8 cellular contexts compared by ENCODE assay signal in the genomic region with DNA sequence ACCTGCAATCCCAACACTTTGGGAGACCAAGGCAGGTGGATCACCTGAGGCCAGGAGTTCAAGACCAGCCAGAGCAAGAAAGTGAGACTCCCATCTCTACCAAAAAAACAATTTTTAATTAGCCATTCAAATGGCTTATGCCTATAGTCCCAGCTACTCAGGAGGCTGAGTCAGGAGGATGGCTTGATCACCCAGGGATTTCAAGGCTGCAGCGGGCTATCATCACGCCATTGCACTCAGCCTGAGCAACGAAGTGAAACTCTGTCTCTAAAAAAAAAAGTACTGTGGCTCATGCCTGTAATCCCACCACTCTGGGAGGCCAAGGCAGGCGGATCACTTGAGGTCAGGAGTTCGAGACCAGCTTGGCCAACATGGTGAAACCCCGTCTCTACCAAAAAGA. TPM values are rescaled to one million over a fixed set of nuclear protein-coding genes. Genes with fewer than 3 reads are reported as not detected.
A peak's percentile ranks its signal among the peaks of the same experiment; 100 is the strongest.
DNase-seq lines count a peak whose midpoint lies in the region; ATAC-seq and TF ChIP-seq lines count a peak whose summit lies in the region.
"Not testable (repeated sequence)": the region's sequence is repeated elsewhere in the genome, so short reads cannot be mapped to it uniquely, and the experiment has no call there.
"Had no signal": no experiment of that assay in that cellular context is flagged by ENCODE, and none has a peak within 500 bp of the region (broad histone marks: within the 10 kb centered on the region; RNA-seq: fewer than 3 reads in every experiment).

No MANE protein-coding gene starts in this region.

- H3K27ac ChIP-seq in AG04450 (ENCODE audit: low read depth, low read length), result peak overlapping the region; percentile 66
- H3K27ac ChIP-seq in IMR-90 (ENCODE audit: insufficient read depth, low read length), result not testable (repeated sequence)
- H3K27ac ChIP-seq in epithelial cell of prostate, result peak overlapping the region; percentile 97
- peak overlapping the region; percentile 98 for H3K27ac ChIP-seq in osteoblast (ENCODE audit: low read depth, low read length)

- not testable (repeated sequence) for H4K5ac ChIP-seq in IMR-90 (ENCODE audit: low read depth, low read length)

- H2BK5ac ChIP-seq in IMR-90 (ENCODE audit: low read depth, low read length, poor library complexity, severe bottlenecking), result not testable (repeated sequence)

- ATAC-seq in IMR-90 (ENCODE audit: low read depth); T-helper 17 cell: not testable (repeated sequence)

- dilution Hi-C loops in IMR-90 (cut with HindIII; ENCODE audit: low sequenced_read_pairs, unreplicated experiment), result not testable (repeated sequence)

- not testable (repeated sequence) for H2AK9ac ChIP-seq in IMR-90 (replicated peaks; ENCODE audit: low read depth, low read length, poor library complexity)

- in situ Hi-C loops in IMR-90 (cut with MboI; ENCODE audit: low sequenced_read_pairs), result not testable (repeated sequence)

- not testable (repeated sequence) for H3K36me3 Mint-ChIP-seq in T-helper 17 cell (ENCODE audit: low read depth)
- peaks cover 38% of the 10 kb centered on the region for H3K36me3 Mint-ChIP-seq in activated naive CD4-positive, alpha-beta T cell treated with anti-CD3 and anti-CD28 coated beads, Interleukin-2, amount 10 ng/mL, durations not matched to agents 7 days and 5 days

- not testable (repeated sequence) for DNase-seq in AG04450 (ENCODE audit: low read depth, low spot score); IMR-90; T-helper 17 cell; activated naive CD4-positive, alpha-beta T cell treated with anti-CD3 and anti-CD28 coated beads, Interleukin-2, amount 10 ng/mL, durations not matched to agents 7 days and 5 days; epithelial cell of prostate (ENCODE audit: low read depth, low spot score); osteoblast (ENCODE audit: insufficient read length, low spot score, missing footprints)

- peak overlapping the region; percentile 53 for H3K4me3 Mint-ChIP-seq in T-helper 17 cell
- H3K4me3 Mint-ChIP-seq in activated naive CD4-positive, alpha-beta T cell treated with anti-CD3 and anti-CD28 coated beads, Interleukin-2, amount 10 ng/mL, durations not matched to agents 7 days and 5 days, result peak overlapping the region; percentile 89

- H3K56ac ChIP-seq in IMR-90 (ENCODE audit: extremely low read depth, insufficient read depth, low read length), result not testable (repeated sequence)

- H3K9ac ChIP-seq in IMR-90 (ENCODE audit: low read depth, low read length), result not testable (repeated sequence)

- H3K4me2 ChIP-seq in IMR-90 (ENCODE audit: low read depth, low read length), result not testable (repeated sequence)
- H3K4me2 ChIP-seq in osteoblast (ENCODE audit: insufficient read depth, low read length), result peak overlapping the region; percentile 42

- TF ChIP-seq RAD21 in IMR-90 (IDR thresholded peaks at IDR 0.05; ENCODE audit: low read length), result not testable (repeated sequence)

- peak overlapping the region; percentile 94 for H3K27ac Mint-ChIP-seq in T-helper 17 cell
- H3K27ac Mint-ChIP-seq in activated naive CD4-positive, alpha-beta T cell treated with anti-CD3 and anti-CD28 coated beads, Interleukin-2, amount 10 ng/mL, durations not matched to agents 7 days and 5 days, result peak overlapping the region; percentile 97

- CTCF ChIA-PET in AG04450 (lab: Charles Lee), result interaction anchor here (1.0 kb wide), 1 partner anchor 18 kb away, joined by 3 read pairs; no protein-coding TSS in a partner anchor
- CTCF ChIA-PET in IMR-90 (lab: Yijun Ruan, JAX), result not testable (repeated sequence)
- CTCF ChIA-PET in activated naive CD4-positive, alpha-beta T cell treated with anti-CD3 and anti-CD28 coated beads, Interleukin-2, amount 10 ng/mL, durations not matched to agents 7 days and 5 days (lab: Charles Lee), result interaction anchor here (1.0 to 1.4 kb wide), 2 partner anchors 15 to 18 kb away, joined by 3 to 4 read pairs; no protein-coding TSS in a partner anchor

- not testable (repeated sequence) for H3K4me3 ChIP-seq in AG04450 (ENCODE audit: low read depth, low read length); IMR-90 (ENCODE audit: insufficient read depth, low read depth, low read length); osteoblast (ENCODE audit: insufficient read depth, low read length)

- H3K36me3 ChIP-seq in IMR-90 (ENCODE audit: control insufficient read depth, insufficient read depth, low read length) (peaks cover 14% of the 10 kb centered on the region), osteoblast (ENCODE audit: insufficient read depth, low read length) (peaks cover 12% of the 10 kb centered on the region)

- H3K4ac ChIP-seq in IMR-90 (ENCODE audit: low read depth, low read length), result not testable (repeated sequence)

- not testable (repeated sequence) for H2AK5ac ChIP-seq in IMR-90 (ENCODE audit: low read depth, low read length)

- H3K14ac ChIP-seq in IMR-90 (replicated peaks; ENCODE audit: low read depth, low read length), result not testable (repeated sequence)

- not testable (repeated sequence) for H2BK15ac ChIP-seq in IMR-90 (ENCODE audit: low read depth, low read length)

- not testable (repeated sequence) for H3K27me3 Mint-ChIP-seq in T-helper 17 cell; activated naive CD4-positive, alpha-beta T cell treated with anti-CD3 and anti-CD28 coated beads, Interleukin-2, amount 10 ng/mL, durations not matched to agents 7 days and 5 days

- H3K9me1 ChIP-seq in IMR-90 (ENCODE audit: insufficient read depth, low read length), result peaks cover 30% of the 10 kb centered on the region

- not testable (repeated sequence) for TF ChIP-seq CTCF in AG04450 (IDR thresholded peaks at IDR 0.05; ENCODE audit: low read depth, low read length); IMR-90 (conservative IDR thresholded peaks at IDR 0.05; ENCODE audit: low read depth, low read length); osteoblast (IDR thresholded peaks at IDR 0.05; ENCODE audit: extremely low read depth, low read depth, low read length)

- peaks cover 51% of the 10 kb centered on the region for H3K4me1 Mint-ChIP-seq in T-helper 17 cell
- H3K4me1 Mint-ChIP-seq in activated naive CD4-positive, alpha-beta T cell treated with anti-CD3 and anti-CD28 coated beads, Interleukin-2, amount 10 ng/mL, durations not matched to agents 7 days and 5 days, result peaks cover 73% of the 10 kb centered on the region

- H3K9me3 ChIP-seq in AG04450 (ENCODE audit: control insufficient read depth, insufficient read depth, low read length); IMR-90 (ENCODE audit: control insufficient read depth, insufficient read depth, low read length); T-helper 17 cell (ENCODE audit: control insufficient read depth, low read length, poor library complexity, severe bottlenecking); osteoblast (ENCODE audit: low read depth, low read length): not testable (repeated sequence)

- not testable (repeated sequence) for H2BK20ac ChIP-seq in IMR-90 (ENCODE audit: low read depth, low read length)

- H4K8ac ChIP-seq in IMR-90 (ENCODE audit: low read depth in 2 of 2, low read length in 2 of 2), result not testable (repeated sequence)

- intact Hi-C loops in IMR-90 (cut with micrococcal nuclease), result not testable (repeated sequence)

- H3K79me2 ChIP-seq in osteoblast (ENCODE audit: insufficient read depth, low read length), result peaks cover 87% of the 10 kb centered on the region

- H3K4me1 ChIP-seq in IMR-90 (ENCODE audit: control insufficient read depth, insufficient read depth, low read length), result peaks cover 16% of the 10 kb centered on the region
- peaks cover 53% of the 10 kb centered on the region for H3K4me1 ChIP-seq in osteoblast (ENCODE audit: insufficient read depth, low read length)

- H4K20me1 ChIP-seq in IMR-90 (ENCODE audit: insufficient read depth, low read length) (peaks cover 46% of the 10 kb centered on the region), osteoblast (ENCODE audit: insufficient read depth, low read length) (peaks cover 43% of the 10 kb centered on the region)

- not testable (repeated sequence) for H3K23ac ChIP-seq in IMR-90 (ENCODE audit: low read depth, low read length)

- not testable (repeated sequence) for H3K27me3 ChIP-seq in AG04450 (ENCODE audit: control insufficient read depth, insufficient read depth, low read length); IMR-90 (ENCODE audit: control insufficient read depth, insufficient read depth, low read length); osteoblast (ENCODE audit: insufficient read depth, low read length)

- not testable (repeated sequence) for H3K18ac ChIP-seq in IMR-90 (ENCODE audit: low read depth, low read length)

- not testable (repeated sequence) for H3K9me3 Mint-ChIP-seq in activated naive CD4-positive, alpha-beta T cell treated with anti-CD3 and anti-CD28 coated beads, Interleukin-2, amount 10 ng/mL, durations not matched to agents 7 days and 5 days

- not testable (repeated sequence) for TF ChIP-seq POLR2A in IMR-90 (IDR thresholded peaks at IDR 0.05; ENCODE audit: low read depth, low read length)

- H2BK120ac ChIP-seq in IMR-90 (ENCODE audit: low read depth, low read length), result not testable (repeated sequence)

- TSS peak; percentile 31 for BruUV-seq in IMR-90 (replicated peaks; lab: Mats Ljungman, UMichigan)

- not testable (repeated sequence) for H2AFZ ChIP-seq in IMR-90 (replicated peaks; ENCODE audit: low read length, poor library complexity); osteoblast (ENCODE audit: low read length)

- not testable (repeated sequence) for H4K91ac ChIP-seq in IMR-90 (ENCODE audit: insufficient read depth, low read depth, low read length)

- 88% methylated on average over 3 of the region's 6 CpGs; no CpG with 5 or more reads in 1 of the 2 experiments for WGBS in IMR-90 (ENCODE audit: extremely low coverage in 2 of 2, insufficient read length in 1 of 2), 2 experiments

- H3K79me1 ChIP-seq in IMR-90 (ENCODE audit: low read depth in 1 of 2, low read length in 2 of 2), result peaks cover 28 to 89% of the 10 kb centered on the region in 2 experiments

- POLR2A ChIA-PET in AG04450 (lab: Yijun Ruan, JAX); IMR-90 (lab: Charles Lee; ENCODE audit: unreplicated experiment): not testable (repeated sequence)

RNA-seq across cellular contexts. Expression of gene PFDN2, which starts 1.9 kb away (rescaled TPM):
- 84.2 and 101 TPM in 2 replicates for polyA plus RNA-seq in AG04450 (2011; rRNA removed)
- polyA minus RNA-seq in AG04450 (2011; rRNA and poly(A)+ RNA removed), result 24.9 and 30.8 TPM in 2 replicates
- 62.4 and 166 TPM in 2 replicates for total RNA-seq in IMR-90 (2012; rRNA removed)
- 179 and 180 TPM in 2 replicates for polyA plus RNA-seq in IMR-90 (2012; rRNA removed)
- 137 and 165 TPM in 2 replicates for polyA plus RNA-seq in IMR-90 (2012; cell fraction: cytosol; rRNA removed)
- polyA plus RNA-seq in IMR-90 (2012; cell fraction: nucleus; rRNA removed; ENCODE audit: low replicate concordance), result 21.8 and 68.8 TPM in 2 replicates
- 10 to 100 TPM; 34.5 to 37.1 TPM for total RNA-seq in T-helper 17 cell
- total RNA-seq in osteoblast, result 17.7 and 27.9 TPM in 2 replicates

RNA-seq across cellular contexts. Expression of gene NIT1, which starts 1.9 kb away (rescaled TPM):
- polyA plus RNA-seq in AG04450 (2011; rRNA removed) (19.2 and 24.3 TPM in 2 replicates), IMR-90 (2012; rRNA removed) (33.2 and 33.6 TPM in 2 replicates)
- polyA minus RNA-seq in AG04450 (2011; rRNA and poly(A)+ RNA removed), result 29.3 and 41.0 TPM in 2 replicates
- total RNA-seq in IMR-90 (2012; rRNA removed) (22.8 TPM in 2 replicates), T-helper 17 cell (10 to 100 TPM; 16.0 to 19.3 TPM), osteoblast (23.9 and 28.0 TPM in 2 replicates)
- 27.0 and 47.7 TPM in 2 replicates for polyA plus RNA-seq in IMR-90 (2012; cell fraction: cytosol; rRNA removed)
- 90.3 and 135 TPM in 2 replicates for polyA plus RNA-seq in IMR-90 (2012; cell fraction: nucleus; rRNA removed; ENCODE audit: low replicate concordance)

RNA-seq across cellular contexts. Expression of gene DEDD, which starts 16.5 kb away (rescaled TPM):
- polyA plus RNA-seq in AG04450 (2011; rRNA removed), result 34.9 and 38.0 TPM in 2 replicates
- 56.3 and 84.7 TPM in 2 replicates for polyA minus RNA-seq in AG04450 (2011; rRNA and poly(A)+ RNA removed)
- total RNA-seq in IMR-90 (2012; rRNA removed), result 35.3 and 47.9 TPM in 2 replicates
- 40.2 and 47.1 TPM in 2 replicates for polyA plus RNA-seq in IMR-90 (2012; rRNA removed)
- polyA plus RNA-seq in IMR-90 (2012; cell fraction: cytosol; rRNA removed), result 24.2 and 41.4 TPM in 2 replicates
- polyA plus RNA-seq in IMR-90 (2012; cell fraction: nucleus; rRNA removed; ENCODE audit: low replicate concordance), result 49.6 and 52.9 TPM in 2 replicates
- total RNA-seq in T-helper 17 cell, result 10 to 100 TPM; 32.9 to 40.0 TPM
- total RNA-seq in osteoblast, result 36.6 and 41.0 TPM in 2 replicates

RNA-seq across cellular contexts. Expression of gene KLHDC9, which starts 17.8 kb away (rescaled TPM):
- polyA plus RNA-seq in AG04450 (2011; rRNA removed) (1.1 and 1.6 TPM in 2 replicates), IMR-90 (2012; rRNA removed) (0.70 and 1.1 TPM in 2 replicates)
- polyA minus RNA-seq in AG04450 (2011; rRNA and poly(A)+ RNA removed), result not detected in 2 replicates
- total RNA-seq in IMR-90 (2012; rRNA removed) (0.18 TPM in 1 of 2 replicates, not detected in the other), T-helper 17 cell (under 1 TPM in 1 of 2 donors, not detected in 1; 0.57 TPM), osteoblast (1.4 and 1.5 TPM in 2 replicates)
- polyA plus RNA-seq in IMR-90 (2012; cell fraction: cytosol; rRNA removed), result 0.51 and 1.1 TPM in 2 replicates
- 3.0 and 3.3 TPM in 2 replicates for polyA plus RNA-seq in IMR-90 (2012; cell fraction: nucleus; rRNA removed; ENCODE audit: low replicate concordance)
- total RNA-seq: SJSA1 had no signal

RNA-seq across cellular contexts. Expression of gene NECTIN4, which starts 26.6 kb away (rescaled TPM):
- polyA plus RNA-seq in AG04450 (2011; rRNA removed) (0.02 and 0.16 TPM in 2 replicates), IMR-90 (2012; rRNA removed) (0.13 and 0.24 TPM in 2 replicates)
- polyA minus RNA-seq in AG04450 (2011; rRNA and poly(A)+ RNA removed), result 0.05 and 0.70 TPM in 2 replicates
- total RNA-seq in IMR-90 (2012; rRNA removed) (under 0.01 and 0.18 TPM in 2 replicates), T-helper 17 cell (not detected), osteoblast (under 0.01 TPM in 2 replicates)
- 0.02 and 0.20 TPM in 2 replicates for polyA plus RNA-seq in IMR-90 (2012; cell fraction: cytosol; rRNA removed)
- 0.18 and 0.58 TPM in 2 replicates for polyA plus RNA-seq in IMR-90 (2012; cell fraction: nucleus; rRNA removed; ENCODE audit: low replicate concordance)
- total RNA-seq: left lobe of liver had no signal
